Comparison of ENCODE assay signal across 35 cellular contexts in genomic region chr5:3006961-3007551, GRCh38.
"Had no signal": no experiment of that assay in that cellular context is flagged by ENCODE, and none has a peak within 500 bp of the region (broad histone marks: within the 10 kb centered on the region; RNA-seq: fewer than 3 reads in every experiment).

No MANE protein-coding gene starts in this region.

- H3K36me3 ChIP-seq: Peyer's patch had no signal

- H3K4me1 Mint-ChIP-seq: activated B cell treated with CpG ODN at 0.5 μM for 24 hours; activated CD4-positive, alpha-beta memory T cell treated with anti-CD3 and anti-CD28 coated beads, Interleukin-2, amount 10 ng/mL, durations not matched to agents 7 days and 5 days; activated CD8-positive, alpha-beta memory T cell treated with anti-CD3 and anti-CD28 coated beads, Interleukin-2, amount 10 ng/mL, durations not matched to agents 7 days and 5 days; activated naive CD4-positive, alpha-beta T cell treated with anti-CD3 and anti-CD28 coated beads, Interleukin-2, amount 10 ng/mL, durations not matched to agents 7 days and 5 days; activated naive CD8-positive, alpha-beta T cell treated with anti-CD3 and anti-CD28 coated beads, Interleukin-2, amount 50 U/mL, for 24 hours; brain had no signal

- H3K9me3 ChIP-seq: Peyer's patch had no signal

- H3K27ac Mint-ChIP-seq: activated B cell treated with CpG ODN at 0.5 μM for 24 hours; activated CD4-positive, alpha-beta memory T cell treated with anti-CD3 and anti-CD28 coated beads, Interleukin-2, amount 10 ng/mL, durations not matched to agents 7 days and 5 days; activated CD8-positive, alpha-beta memory T cell treated with anti-CD3 and anti-CD28 coated beads, Interleukin-2, amount 10 ng/mL, durations not matched to agents 7 days and 5 days; activated naive CD4-positive, alpha-beta T cell treated with anti-CD3 and anti-CD28 coated beads, Interleukin-2, amount 10 ng/mL, durations not matched to agents 7 days and 5 days; activated naive CD8-positive, alpha-beta T cell; activated naive CD8-positive, alpha-beta T cell treated with anti-CD3 and anti-CD28 coated beads, Interleukin-2, amount 50 U/mL, for 24 hours; activated T-helper 2 cell treated with anti-CD3 and anti-CD28 coated beads, Interferon-gamma antibody, Interleukin-2, Interleukin-4, amounts not matched to agents 10 μg/mL and 5 μg/mL and 100 μg/mL, durations not matched to agents 14 hours and 24 hours and 36 hours; brain had no signal

- H3K9me3 Mint-ChIP-seq: activated naive CD8-positive, alpha-beta T cell treated with anti-CD3 and anti-CD28 coated beads, Interleukin-2, amount 50 U/mL, for 24 hours had no signal

- H3K4me1 ChIP-seq: Peyer's patch had no signal

- H3K4me3 Mint-ChIP-seq: activated B cell treated with CpG ODN at 0.5 μM for 24 hours; activated CD4-positive, alpha-beta memory T cell treated with anti-CD3 and anti-CD28 coated beads, Interleukin-2, amount 10 ng/mL, durations not matched to agents 7 days and 5 days; activated CD8-positive, alpha-beta memory T cell treated with anti-CD3 and anti-CD28 coated beads, Interleukin-2, amount 10 ng/mL, durations not matched to agents 7 days and 5 days; activated naive CD4-positive, alpha-beta T cell treated with anti-CD3 and anti-CD28 coated beads, Interleukin-2, amount 10 ng/mL, durations not matched to agents 7 days and 5 days; activated naive CD8-positive, alpha-beta T cell; activated naive CD8-positive, alpha-beta T cell treated with anti-CD3 and anti-CD28 coated beads, Interleukin-2, amount 50 U/mL, for 24 hours; brain had no signal

- ATAC-seq: activated CD8-positive, alpha-beta memory T cell treated with anti-CD3 and anti-CD28 coated beads, Interleukin-2, amount 10 ng/mL, durations not matched to agents 7 days and 5 days; activated naive CD8-positive, alpha-beta T cell treated with anti-CD3 and anti-CD28 coated beads, Interleukin-2, amount 50 U/mL, for 24 hours; PC-3; Right ventricle myocardium inferior had no signal

- H3K27me3 ChIP-seq: Peyer's patch had no signal

- H3K27me3 Mint-ChIP-seq: activated B cell treated with CpG ODN at 0.5 μM for 24 hours; activated CD4-positive, alpha-beta memory T cell treated with anti-CD3 and anti-CD28 coated beads, Interleukin-2, amount 10 ng/mL, durations not matched to agents 7 days and 5 days; activated CD8-positive, alpha-beta memory T cell treated with anti-CD3 and anti-CD28 coated beads, Interleukin-2, amount 10 ng/mL, durations not matched to agents 7 days and 5 days; activated naive CD4-positive, alpha-beta T cell treated with anti-CD3 and anti-CD28 coated beads, Interleukin-2, amount 10 ng/mL, durations not matched to agents 7 days and 5 days; activated naive CD8-positive, alpha-beta T cell; activated naive CD8-positive, alpha-beta T cell treated with anti-CD3 and anti-CD28 coated beads, Interleukin-2, amount 50 U/mL, for 24 hours had no signal

- DNase-seq: activated B cell treated with CpG ODN at 0.5 μM for 24 hours; activated CD4-positive, alpha-beta memory T cell treated with anti-CD3 and anti-CD28 coated beads, Interleukin-2, amount 10 ng/mL, durations not matched to agents 7 days and 5 days; activated CD4-positive, alpha-beta T cell treated with anti-CD3 and anti-CD28 coated beads for 1 hour; activated CD4-positive, alpha-beta T cell treated with anti-CD3 and anti-CD28 coated beads for 48 hours; activated CD8-positive, alpha-beta memory T cell treated with anti-CD3 and anti-CD28 coated beads for 24 hours; activated CD8-positive, alpha-beta memory T cell treated with anti-CD3 and anti-CD28 coated beads, Interleukin-2, amount 10 ng/mL, durations not matched to agents 7 days and 5 days; activated CD8-positive, alpha-beta memory T cell treated with anti-CD3 and anti-CD28 coated beads, Interleukin-2, amount 50 U/mL, for 48 hours; activated naive CD4-positive, alpha-beta T cell treated with anti-CD3 and anti-CD28 coated beads, Interleukin-2, amount 10 ng/mL, durations not matched to agents 7 days and 5 days; activated naive CD8-positive, alpha-beta T cell treated with anti-CD3 and anti-CD28 coated beads, Interleukin-2, amount 50 U/mL, for 24 hours; anterior cingulate cortex; caudate nucleus; Karpas-422; KBM-7; NCI-H1048; NCI-H1105 treated with DMSO at 0.1 percent for 48 hours; NCI-H1436 treated with DMSO at 0.1 percent for 48 hours; NCI-H1694 treated with DMSO at 0.1 percent for 48 hours; NCI-H2029; NCI-H510A; NCI-H526; NCI-H748 treated with DMSO at 0.1 percent for 48 hours; NK-92 treated with Interleukin-12 subunit alpha and Interleukin-12 subunit beta, amount 100 ng/mL, for 24 hours; PC-3; Peyer's patch; RPMI8226; SIG-M5; SW 1271; T-helper 1 cell; T-helper 2 cell; T-helper 9 cell had no signal

- H3K4me3 ChIP-seq: Peyer's patch had no signal

- H3K36me3 Mint-ChIP-seq: activated CD8-positive, alpha-beta memory T cell treated with anti-CD3 and anti-CD28 coated beads, Interleukin-2, amount 10 ng/mL, durations not matched to agents 7 days and 5 days; activated naive CD4-positive, alpha-beta T cell treated with anti-CD3 and anti-CD28 coated beads, Interleukin-2, amount 10 ng/mL, durations not matched to agents 7 days and 5 days; activated naive CD8-positive, alpha-beta T cell; brain had no signal

- H3K27ac ChIP-seq: Peyer's patch, VCaP had no signal
